In genomic region chr1:26110731-26111529, GRCh38 we compare ENCODE assay signal across 8 cellular contexts. TPM values are rescaled to one million over a fixed set of nuclear protein-coding genes. Genes with fewer than 3 reads are reported as not detected.
DNase-seq lines count a peak whose midpoint lies in the region; ATAC-seq and TF ChIP-seq lines count a peak whose summit lies in the region.

No MANE protein-coding gene starts in this region.

- ATAC-seq in GM19395 (IDR thresholded peaks at IDR 0.05; ENCODE audit: unreplicated experiment), result peak; percentile 43
- peak; percentile 36 for ATAC-seq in HG03521 (IDR thresholded peaks at IDR 0.05; ENCODE audit: unreplicated experiment)

- peaks cover 7 to 24% of the 10 kb centered on the region in 2 donors for H3K36me3 Mint-ChIP-seq in CD4-positive, alpha-beta memory T cell

- TF ChIP-seq CTCF in OCI-LY3 (IDR thresholded peaks at IDR 0.05; ENCODE audit: low read depth, low read length), result no peak

- H2AFZ ChIP-seq in OCI-LY3 (ENCODE audit: low read depth, low read length), result peak overlapping the region; percentile 79; the same call in 1 of the 2 replicates

- CTCF ChIA-PET in CD4-positive, alpha-beta memory T cell (lab: Charles Lee; ENCODE audit: partially characterized antibody), result interaction anchor here (0.7 to 14.8 kb wide), 5 partner anchors 12 to 51 kb away, joined by 3 to 296 read pairs (median 11); no protein-coding TSS in a partner anchor

- H3K9me3 ChIP-seq in CD4-positive, alpha-beta memory T cell (ENCODE audit: control insufficient read depth in 1 of 2, low read length in 2 of 2), result no peaks in the 10 kb centered on the region
- H3K9me3 ChIP-seq in OCI-LY3 (ENCODE audit: insufficient read depth, low read length), result no peaks in the 10 kb centered on the region
- H3K9me3 ChIP-seq in esophagus (ENCODE audit: control insufficient read depth in 2 of 2, insufficient read depth in 1 of 2, low read depth in 1 of 2, low read length in 1 of 2), result no peaks in the 10 kb centered on the region
- no peaks in the 10 kb centered on the region for H3K9me3 ChIP-seq in muscle layer of duodenum (ENCODE audit: control insufficient read depth in 1 of 2, low read length in 2 of 2)

- no peaks in the 10 kb centered on the region for H3K27me3 Mint-ChIP-seq in CD4-positive, alpha-beta memory T cell

- peak overlapping the region; percentile 88 for H3K9ac ChIP-seq in OCI-LY3 (ENCODE audit: low read length)

- 0 to 1% methylated on average over 71 to 85 of the region's 85 CpGs for WGBS in esophagus, 2 donors

- no peaks in the 10 kb centered on the region for H4K20me1 ChIP-seq in OCI-LY3 (ENCODE audit: insufficient read depth, low read length)

- peak overlapping the region; percentile 84 to 95 (median 92) for H3K27ac Mint-ChIP-seq in CD4-positive, alpha-beta memory T cell

- peak; percentile 79 to 83 (median 81) for DNase-seq in CD4-positive, alpha-beta memory T cell
- DNase-seq in activated T-cell treated with anti-CD3 and anti-CD28 coated beads, Interleukin-2, amount 50 U/mL, for 1 hour, result peak; percentile 79
- peak; percentile 41 to 50 for DNase-seq in stimulated activated CD8-positive, alpha-beta memory T cell treated with anti-CD3 and anti-CD28 coated beads, Interleukin-7, amount 100 ng/mL, for 48 hours (ENCODE audit: extremely low read depth in 1 of 2, low read depth in 1 of 2)

- intact Hi-C loops in CD4-positive, alpha-beta memory T cell (cut with micrococcal nuclease), result loop anchor here (1.0 kb wide), 3 partner anchors 15 to 361 kb away; partner anchors contain the start of genes CEP85 and HMGN2

- POLR2A ChIA-PET in CD4-positive, alpha-beta memory T cell (lab: Charles Lee; ENCODE audit: partially characterized antibody), result interaction anchor here (0.7 to 6.9 kb wide), 12 partner anchors 9 to 361 kb away, joined by 3 to 189 read pairs (median 6); partner anchors contain the start of genes CD52, CEP85 and HMGN2

- H3K4me3 Mint-ChIP-seq in CD4-positive, alpha-beta memory T cell, result peak overlapping the region; percentile 83 to 96 (median 92)

- H3K4me2 ChIP-seq in OCI-LY3 (ENCODE audit: low read length), result peak overlapping the region; percentile 86

- no peaks in the 10 kb centered on the region for H3K27me3 ChIP-seq in CD4-positive, alpha-beta memory T cell (ENCODE audit: insufficient read depth, low read length)
- H3K27me3 ChIP-seq in OCI-LY3 (ENCODE audit: low read depth, low read length) (no peaks in the 10 kb centered on the region), esophagus (ENCODE audit: control insufficient read depth in 1 of 2, insufficient read depth in 2 of 2, low read length in 2 of 2) (no peaks in the 10 kb centered on the region), muscle layer of duodenum (ENCODE audit: low read depth, low read length) (no peaks in the 10 kb centered on the region)

- peaks cover 19% of the 10 kb centered on the region for H3K79me2 ChIP-seq in OCI-LY3 (ENCODE audit: low read length)

- peaks cover 15 to 41% (median 32%) of the 10 kb centered on the region in 4 donors for H3K4me1 Mint-ChIP-seq in CD4-positive, alpha-beta memory T cell

- peaks cover 34% of the 10 kb centered on the region for H3K4me1 ChIP-seq in CD4-positive, alpha-beta memory T cell (ENCODE audit: insufficient read depth, low read length)
- H3K4me1 ChIP-seq in OCI-LY3 (ENCODE audit: low read length) (peaks cover 11% of the 10 kb centered on the region), esophagus (ENCODE audit: control insufficient read depth in 2 of 2, insufficient read depth in 2 of 2, low read length in 1 of 2) (no peaks in the 10 kb centered on the region), muscle layer of duodenum (ENCODE audit: control insufficient read depth in 1 of 2, insufficient read depth in 2 of 2, low read length in 2 of 2) (peaks cover 14 to 24% of the 10 kb centered on the region in 2 donors)

- no peaks in the 10 kb centered on the region for H3K9me3 Mint-ChIP-seq in CD4-positive, alpha-beta memory T cell

- H3K27ac ChIP-seq in CD4-positive, alpha-beta memory T cell (ENCODE audit: low read depth, low read length), result peak overlapping the region; percentile 77
- peak overlapping the region; percentile 56 for H3K27ac ChIP-seq in OCI-LY3 (ENCODE audit: low read length)
- H3K27ac ChIP-seq in esophagus (ENCODE audit: low read depth in 2 of 2, low read length in 1 of 2), result peak overlapping the region; percentile 92 to 95
- peak overlapping the region; percentile 69 for H3K27ac ChIP-seq in muscle layer of duodenum (ENCODE audit: low read length)

- H3K36me3 ChIP-seq in CD4-positive, alpha-beta memory T cell (ENCODE audit: insufficient read depth, low read length), result peaks cover 13% of the 10 kb centered on the region
- H3K36me3 ChIP-seq in OCI-LY3 (replicated peaks; ENCODE audit: low read depth, low read length) (no peaks in the 10 kb centered on the region), esophagus (ENCODE audit: control insufficient read depth in 2 of 2, insufficient read depth in 2 of 2, low read length in 1 of 2) (peaks cover 2 to 3% of the 10 kb centered on the region in 2 donors), muscle layer of duodenum (ENCODE audit: control insufficient read depth in 1 of 2, insufficient read depth in 2 of 2, low read length in 2 of 2) (peaks cover 5 to 13% of the 10 kb centered on the region in 2 donors)

- H3K4me3 ChIP-seq in CD4-positive, alpha-beta memory T cell (ENCODE audit: low read length in 2 of 2), result peak overlapping the region; percentile 49 to 91
- peak overlapping the region; percentile 85 for H3K4me3 ChIP-seq in OCI-LY3 (ENCODE audit: low read length)
- peak overlapping the region; percentile 87 to 89 for H3K4me3 ChIP-seq in esophagus (ENCODE audit: low read depth in 1 of 2, low read length in 2 of 2)
- H3K4me3 ChIP-seq in muscle layer of duodenum (ENCODE audit: low read depth in 1 of 2, low read length in 2 of 2), result peak overlapping the region; percentile 79 to 90

RNA-seq across cellular contexts. Expression of gene PDIK1L, which starts 0.7 kb away (rescaled TPM):
- 10 to 100 TPM; 20.1 to 25.0 TPM for total RNA-seq in CD4-positive, alpha-beta memory T cell
- 1 to 10 TPM; 5.5 to 8.7 TPM for polyA plus RNA-seq in CD4-positive, alpha-beta memory T cell
- polyA plus RNA-seq in esophagus, result 1 to 10 TPM; 2.6 to 3.7 TPM

RNA-seq across cellular contexts. Expression of gene TRIM63, which starts 43.5 kb away (rescaled TPM):
- total RNA-seq in CD4-positive, alpha-beta memory T cell, result not detected
- not detected for polyA plus RNA-seq in CD4-positive, alpha-beta memory T cell
- polyA plus RNA-seq in esophagus, result under 1 TPM; 0.10 to 0.19 TPM

RNA-seq across cellular contexts. Expression of gene FAM110D, which starts 47.9 kb away (rescaled TPM):
- total RNA-seq in CD4-positive, alpha-beta memory T cell, result not detected
- polyA plus RNA-seq in CD4-positive, alpha-beta memory T cell, result not detected
- 1 to 10 TPM in 1 of 2 donors, under 1 TPM in 1; 0.94 to 1.6 TPM for polyA plus RNA-seq in esophagus

RNA-seq across cellular contexts. Expression of gene C1orf232, which starts 57.8 kb away (rescaled TPM):
- not detected for total RNA-seq in CD4-positive, alpha-beta memory T cell
- polyA plus RNA-seq in CD4-positive, alpha-beta memory T cell, result not detected
- not detected for polyA plus RNA-seq in esophagus

RNA-seq across cellular contexts. Expression of gene ZNF593, which starts 58.8 kb away (rescaled TPM):
- 10 to 100 TPM; 10.7 to 12.4 TPM for total RNA-seq in CD4-positive, alpha-beta memory T cell
- polyA plus RNA-seq in CD4-positive, alpha-beta memory T cell, result 10 to 100 TPM; 21.6 to 32.9 TPM
- polyA plus RNA-seq in esophagus, result 10 to 100 TPM; 42.3 to 63.3 TPM

Comparison
In these comparisons a context has a peak if more than half of its experiments do, and no peak if none do; other contexts are left out.
1. Peak in every context shown above with its lines: DNase-seq, ATAC-seq, H3K4me3 ChIP-seq and H3K27ac ChIP-seq.